In the genomic region with DNA sequence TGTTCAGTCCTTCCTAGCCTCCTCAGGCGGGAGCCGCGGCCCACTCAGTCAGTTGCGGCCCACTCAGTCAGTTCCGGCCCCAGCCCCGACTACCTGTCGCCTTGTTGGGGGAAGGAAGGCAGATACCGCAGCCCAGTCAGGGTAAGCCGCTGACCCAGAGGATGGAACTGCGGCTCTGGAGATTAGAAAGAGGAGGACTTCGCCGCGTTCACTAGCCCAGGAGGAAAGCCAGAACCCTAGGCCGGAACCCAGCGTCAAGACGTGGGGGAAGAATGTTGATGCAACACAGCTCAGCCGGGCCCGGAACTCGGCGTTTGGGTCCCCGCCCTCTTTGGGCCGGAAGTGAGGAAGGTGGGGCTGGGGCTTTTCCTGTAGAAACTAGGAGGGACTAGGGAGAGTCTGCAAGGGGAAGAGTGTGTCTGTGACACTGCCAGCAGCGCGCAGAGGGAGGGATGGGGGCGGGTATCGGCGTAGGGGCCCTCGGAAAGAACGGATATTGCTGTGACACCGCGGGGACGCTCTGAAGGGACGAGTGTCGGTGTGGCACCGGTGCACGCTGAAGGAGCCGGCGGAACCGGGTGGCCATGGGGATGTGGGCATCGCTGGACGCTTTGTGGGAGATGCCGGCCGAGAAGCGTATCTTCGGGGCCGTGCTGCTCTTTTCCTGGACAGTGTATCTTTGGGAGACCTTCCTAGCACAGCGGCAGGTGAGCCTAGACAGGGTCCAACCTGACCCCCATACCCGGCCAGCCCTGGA, we compare ENCODE assay signal across 8 cellular contexts. TPM values are rescaled to one million over a fixed set of nuclear protein-coding genes. Genes with fewer than 3 reads are reported as not detected.
A peak's percentile ranks its signal among the peaks of the same experiment; 100 is the strongest.
DNase-seq lines count a peak whose midpoint lies in the region; ATAC-seq and TF ChIP-seq lines count a peak whose summit lies in the region.

TSS of gene ZMPSTE24 (plus strand) at position 549 of the 757 bp plus-strand sequence. CDS start at position 585, 36 bp downstream.

- no peaks in the 10 kb centered on the region for H3K27me3 Mint-ChIP-seq in CD8-positive, alpha-beta T cell (ENCODE audit: low read depth)

- peaks cover 20% of the 10 kb centered on the region for H3K4me1 ChIP-seq in CD8-positive, alpha-beta T cell (ENCODE audit: insufficient read depth, low read length)
- peaks cover 5 to 10% of the 10 kb centered on the region in 2 donors for H3K4me1 ChIP-seq in lung (ENCODE audit: control insufficient read depth in 2 of 2, insufficient read depth in 2 of 2, low read length in 2 of 2)

- CTCF ChIA-PET in CD8-positive, alpha-beta T cell (lab: Charles Lee): interaction anchor here (0.9 to 1.3 kb wide), 2 partner anchors 9 to 104 kb away, joined by 3 to 6 read pairs; no protein-coding TSS in a partner anchor

- peak within 1 kb of the TSS; percentile 88 for H3K27ac ChIP-seq in CD8-positive, alpha-beta T cell (ENCODE audit: low read depth, low read length)
- H3K27ac ChIP-seq in lung (ENCODE audit: low read depth in 1 of 2, low read length in 1 of 2): peak within 1 kb of the TSS; percentile 89 to 95

- DNase-seq in CD8-positive, alpha-beta T cell: peak; percentile 92 to 98 (median 95)
- DNase-seq in HS-5 (ENCODE audit: low read depth) (peak; percentile 92), lung (ENCODE audit: low spot score) (peak; percentile 98)
- peak; percentile 94 for DNase-seq in NK-92 treated with Interleukin-12 subunit alpha and Interleukin-12 subunit beta, amount 100 ng/mL, for 24 hours (lab: John Stamatoyannopoulos, UW)
- peak; percentile 97 for DNase-seq in activated CD8-positive, alpha-beta memory T cell treated with anti-CD3 and anti-CD28 coated beads for 24 hours
- peak; percentile 94 for DNase-seq in effector CD8-positive, alpha-beta T cell (lab: John Stamatoyannopoulos, UW)
- DNase-seq in stimulated activated CD4-positive, alpha-beta T cell treated with anti-CD3 and anti-CD28 coated beads, TNF-alpha, amount 100 ng/mL, for 4 hours (ENCODE audit: low read depth in 3 of 3): peak; percentile 84 to 97 (median 92)

- POLR2A ChIA-PET in CD8-positive, alpha-beta T cell (lab: Charles Lee): interaction anchor here (0.6 to 1.7 kb wide), 10 partner anchors 10 to 128 kb away, joined by 3 to 6 read pairs (median 3); partner anchors contain the start of gene RLF

- peak; percentile 95 for ATAC-seq in CD8-positive, alpha-beta T cell
- ATAC-seq in GM19467 (IDR thresholded peaks at IDR 0.05; ENCODE audit: unreplicated experiment) (peak; percentile 88), lung (ENCODE audit: insufficient read depth, low FRiP score) (peak; percentile 99)

- H3K36me3 Mint-ChIP-seq in CD8-positive, alpha-beta T cell: peaks cover 46% of the 10 kb centered on the region

- H3K9me3 Mint-ChIP-seq in CD8-positive, alpha-beta T cell: no peaks in the 10 kb centered on the region

- H3K36me3 ChIP-seq in CD8-positive, alpha-beta T cell (ENCODE audit: insufficient read depth, low read length): peaks cover 18% of the 10 kb centered on the region
- H3K36me3 ChIP-seq in lung (ENCODE audit: control insufficient read depth in 2 of 2, insufficient read depth in 2 of 2, low read length in 2 of 2): peaks cover 4 to 7% of the 10 kb centered on the region in 2 donors

- peaks cover 56% of the 10 kb centered on the region for H3K4me1 Mint-ChIP-seq in CD8-positive, alpha-beta T cell (ENCODE audit: low read depth)

- H3K4me3 ChIP-seq in CD8-positive, alpha-beta T cell (ENCODE audit: low read depth, low read length): peak within 1 kb of the TSS; percentile 95
- H3K4me3 ChIP-seq in lung: peak within 1 kb of the TSS; percentile 99

- 0% methylated on average over 48 of the region's 48 CpGs for WGBS in lung, 2 donors

- intact Hi-C loops in CD8-positive, alpha-beta T cell (cut with DNase I, micrococcal nuclease): loop anchor here (1.0 to 5.0 kb wide), 10 partner anchors 57 to 434 kb away; partner anchors contain the start of genes RLF (in 2 of the 2), ZNF684 (in 2 of the 2), CAP1 (in 1 of the 2) and COL9A2 (in 1 of the 2)

- H3K27me3 ChIP-seq in CD8-positive, alpha-beta T cell (ENCODE audit: insufficient read depth, low read length): no peaks in the 10 kb centered on the region
- H3K27me3 ChIP-seq in lung (ENCODE audit: control insufficient read depth, insufficient read depth): no peaks in the 10 kb centered on the region

- TF ChIP-seq CTCF in CD8-positive, alpha-beta T cell (IDR thresholded peaks at IDR 0.05): no peak
- no peak for TF ChIP-seq CTCF in lung (IDR thresholded peaks at IDR 0.05; ENCODE audit: control extremely low read depth, extremely low read depth)

- peak within 1 kb of the TSS; percentile 98 for H3K4me3 Mint-ChIP-seq in CD8-positive, alpha-beta T cell

- no peaks in the 10 kb centered on the region for H3K9me3 ChIP-seq in CD8-positive, alpha-beta T cell (ENCODE audit: low read length)
- H3K9me3 ChIP-seq in lung (ENCODE audit: control insufficient read depth in 2 of 2, insufficient read depth in 1 of 2, low read length in 1 of 2): no peaks in the 10 kb centered on the region

- peak within 1 kb of the TSS; percentile 100 for H3K27ac Mint-ChIP-seq in CD8-positive, alpha-beta T cell

RNA-seq across cellular contexts. Expression of gene ZMPSTE24, which starts in this region (rescaled TPM):
- total RNA-seq in CD8-positive, alpha-beta T cell: 10 to 100 TPM; 11.5 to 12.2 TPM
- 10 to 100 TPM; 40.3 to 41.8 TPM for total RNA-seq in lung
- 10 to 100 TPM; 17.2 to 30.4 TPM for polyA plus RNA-seq in lung

Comparison
In these comparisons a context has a peak if more than half of its experiments do, and no peak if none do; other contexts are left out.
1. Peak in every context shown above with its lines: DNase-seq, ATAC-seq, H3K4me3 ChIP-seq and H3K27ac ChIP-seq.